In genomic region chr17:38705803-38706624, GRCh38 we compare ENCODE assay signal across 1 cellular context.
TF ChIP-seq lines count a peak whose summit lies in the region.

No MANE protein-coding gene starts in this region.

TF ChIP-seq in K562, 482 proteins besides CTCF, POLR2A, EP300 and RAD21 (continued from another document and continues in another):
- TF ChIP-seq ZNF609 (CRISPR knock-in tag; IDR thresholded peaks at IDR 0.05; ENCODE audit: borderline replicate concordance) (no peak), ELF2 (CRISPR knock-in tag; IDR thresholded peaks at IDR 0.05) (no peak), CBX5 (IDR thresholded peaks at IDR 0.05; ENCODE audit: borderline replicate concordance, low read depth) (no peak), REST (CRISPR knock-in tag; IDR thresholded peaks at IDR 0.05; ENCODE audit: low read depth) (no peak), HMGN3 (IDR thresholded peaks at IDR 0.05; ENCODE audit: borderline replicate concordance, extremely low read depth, insufficient read length, low read depth, low read length) (peak; percentile 26), MAX (CRISPR knock-in tag; IDR thresholded peaks at IDR 0.05) (0 out of 2 replicates have a peak, but pooled peaks have one; percentile 15), CC2D1A (IDR thresholded peaks at IDR 0.05) (no peak), AFF1 (IDR thresholded peaks at IDR 0.05; ENCODE audit: low read depth in 1 of 2, partially characterized antibody in 2 of 2) (peak in 1 of 2 experiments; percentile 46), MAZ (CRISPR knock-in tag; conservative IDR thresholded peaks at IDR 0.05 in 1 of 2, IDR thresholded peaks at IDR 0.05 in 1 of 2) (0 out of 4 replicates have a peak, but pooled peaks of 1 of the 2 experiments have one; percentile 17), KAT7 (CRISPR knock-in tag; IDR thresholded peaks at IDR 0.05; ENCODE audit: borderline replicate concordance) (no peak), PCBP2 (IDR thresholded peaks at IDR 0.05; ENCODE audit: low read depth, low read length, poor library complexity, severe bottlenecking) (no peak), EZH2 (IDR thresholded peaks at IDR 0.05; ENCODE audit: borderline replicate concordance, low read depth, low read length) (no peak), ZNF407 (IDR thresholded peaks at IDR 0.05; ENCODE audit: low read depth) (no peak), DLX4 (CRISPR knock-in tag; IDR thresholded peaks at IDR 0.05) (no peak), E4F1 (CRISPR knock-in tag; IDR thresholded peaks at IDR 0.05; ENCODE audit: borderline replicate concordance) (no peak), HDAC1 (IDR thresholded peaks at IDR 0.05) (0 out of 4 replicates have a peak, but pooled peaks of 1 of the 2 experiments have one; percentile 11), ZNF740 (CRISPR knock-in tag; IDR thresholded peaks at IDR 0.05) (0 out of 2 replicates have a peak, but pooled peaks have one; percentile 31), ZNF740 (tag; IDR thresholded peaks at IDR 0.05) (0 out of 4 replicates have a peak, but pooled peaks of 1 of the 2 experiments have one; percentile 6), RBM17 (IDR thresholded peaks at IDR 0.05; ENCODE audit: borderline replicate concordance, low read depth, low read length) (no peak)
